Comparison of ENCODE assay signal across 8 cellular contexts in the genomic region with DNA sequence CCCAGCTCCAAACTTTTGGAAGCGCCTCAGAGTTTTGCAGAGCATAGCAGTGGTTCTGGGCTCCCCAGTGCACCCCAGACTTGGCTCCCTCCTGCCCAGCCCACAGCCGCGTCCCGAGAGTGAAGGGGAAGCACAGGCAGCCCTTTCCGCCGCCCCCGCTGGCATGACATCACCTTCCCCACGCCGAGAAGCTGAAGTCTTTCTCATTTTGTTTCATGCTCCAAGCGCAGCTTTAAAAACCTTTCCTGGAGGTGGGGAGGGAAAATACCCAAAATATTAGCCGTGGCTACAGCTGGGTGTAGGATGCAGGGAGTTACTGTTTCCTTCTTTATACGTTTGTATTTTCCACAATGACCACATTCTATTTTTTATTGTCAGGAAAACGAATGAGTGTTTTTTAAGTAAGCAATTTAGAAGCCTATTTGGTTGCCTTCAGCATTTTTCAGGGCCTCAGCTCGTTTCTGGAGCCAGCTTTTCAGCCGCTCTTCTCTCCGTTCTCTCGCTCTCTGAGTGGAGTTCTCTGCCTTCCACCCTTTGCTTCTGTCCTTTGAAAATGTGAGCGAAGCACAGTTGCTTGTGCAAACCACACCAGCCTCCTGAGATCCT.
DNase-seq lines count a peak whose midpoint lies in the region; ATAC-seq and TF ChIP-seq lines count a peak whose summit lies in the region.
"Had no signal": no experiment of that assay in that cellular context is flagged by ENCODE, and none has a peak within 500 bp of the region (broad histone marks: within the 10 kb centered on the region; RNA-seq: fewer than 3 reads in every experiment).

No MANE protein-coding gene starts in this region.

- peaks cover 40% of the 10 kb centered on the region for H3K27me3 ChIP-seq in OCI-LY3 (ENCODE audit: low read depth, low read length)
- no peaks in the 10 kb centered on the region for H3K27me3 ChIP-seq in A673 (replicated peaks; ENCODE audit: insufficient read depth, low read depth, low read length, poor library complexity)
- H3K27me3 ChIP-seq: SJSA1 had no signal

- peak overlapping the region; percentile 41 for H3K9ac ChIP-seq in OCI-LY3 (ENCODE audit: low read length)

- intact Hi-C loops in A673 (cut with micrococcal nuclease; ENCODE audit: unreplicated experiment) = loop anchor here (5.0 to 10.0 kb wide), 4 partner anchors 211 to 1093 kb away; partner anchors contain the start of gene RRBP1

- peak overlapping the region; percentile 76 for H2AFZ ChIP-seq in OCI-LY3 (ENCODE audit: low read depth, low read length)

- 73 to 82% methylated on average over 6 of the region's 18 CpGs for WGBS in mesodermal cell (ENCODE audit: insufficient coverage in 2 of 2), 2 experiments

- peaks cover 52% of the 10 kb centered on the region for H3K27me3 Mint-ChIP-seq in central memory CD8-positive, alpha-beta T cell

- no peaks in the 10 kb centered on the region for H3K9me3 Mint-ChIP-seq in central memory CD8-positive, alpha-beta T cell

- no peak for DNase-seq in central memory CD8-positive, alpha-beta T cell (ENCODE audit: low spot score in 2 of 2)
- peak; percentile 84 for DNase-seq in stimulated activated CD8-positive, alpha-beta memory T cell treated with anti-CD3 and anti-CD28 coated beads, Interleukin-4, amount 100 ng/mL, for 48 hours
- no peak for DNase-seq in NCI-H1436 treated with DMSO at 0.1 percent for 48 hours (lab: John Stamatoyannopoulos, UW)
- DNase-seq in A673 (ENCODE audit: low spot score) = no peak

- no TSS peak for BruUV-seq in A673 (replicated peaks; lab: Mats Ljungman, UMichigan)

- no peaks in the 10 kb centered on the region for H3K36me3 Mint-ChIP-seq in central memory CD8-positive, alpha-beta T cell (ENCODE audit: insufficient read depth)

- peak overlapping the region; percentile 94 for H3K4me2 ChIP-seq in OCI-LY3 (ENCODE audit: low read length)

- no peaks in the 10 kb centered on the region for H3K4me1 Mint-ChIP-seq in central memory CD8-positive, alpha-beta T cell

- H3K27ac ChIP-seq in OCI-LY3 (ENCODE audit: low read length) = no peak overlapping the region
- peak overlapping the region; percentile 72 for H3K27ac ChIP-seq in mesodermal cell (ENCODE audit: low read depth, low read length, severe bottlenecking)
- H3K27ac ChIP-seq in A673 (ENCODE audit: low read depth, low read length, poor library complexity, severe bottlenecking) = no peak overlapping the region
- H3K27ac ChIP-seq: SJSA1 had no signal

- no peaks in the 10 kb centered on the region for H3K79me2 ChIP-seq in OCI-LY3 (ENCODE audit: low read length)

- no peak overlapping the region for H3K27ac Mint-ChIP-seq in central memory CD8-positive, alpha-beta T cell (ENCODE audit: low read depth)

- peak; percentile 64 for ATAC-seq in GM21515 (IDR thresholded peaks at IDR 0.05; ENCODE audit: unreplicated experiment)
- no peak for ATAC-seq in central memory CD8-positive, alpha-beta T cell (replicated peaks; ENCODE audit: extremely low read depth, poor library complexity, severe bottlenecking)

- CTCF ChIA-PET in A673 (lab: Charles Lee) = interaction anchor here (0.6 to 1.2 kb wide), 3 partner anchors 35 to 391 kb away, joined by 3 to 6 read pairs (median 4); no protein-coding TSS in a partner anchor

- no peaks in the 10 kb centered on the region for H3K9me3 ChIP-seq in OCI-LY3 (ENCODE audit: insufficient read depth, low read length)
- no peaks in the 10 kb centered on the region for H3K9me3 ChIP-seq in mesodermal cell (ENCODE audit: control insufficient read depth, low read length)
- H3K9me3 ChIP-seq in A673 (ENCODE audit: low read depth, low read length, poor library complexity, severe bottlenecking) = no peaks in the 10 kb centered on the region
- H3K9me3 ChIP-seq: SJSA1 had no signal

- H3K4me3 Mint-ChIP-seq in central memory CD8-positive, alpha-beta T cell = peak overlapping the region; percentile 52

- no peak for TF ChIP-seq CTCF in OCI-LY3 (IDR thresholded peaks at IDR 0.05; ENCODE audit: low read depth, low read length)
- TF ChIP-seq CTCF in A673 (conservative IDR thresholded peaks at IDR 0.05; ENCODE audit: low read depth, low read length) = no peak

- H3K36me3 ChIP-seq in OCI-LY3 (replicated peaks; ENCODE audit: low read depth, low read length) (no peaks in the 10 kb centered on the region), mesodermal cell (ENCODE audit: control insufficient read depth, insufficient read depth, low read length) (no peaks in the 10 kb centered on the region), A673 (ENCODE audit: insufficient read depth, low read length, poor library complexity, severe bottlenecking) (no peaks in the 10 kb centered on the region)
- H3K36me3 ChIP-seq: SJSA1 had no signal

- H3K4me3 ChIP-seq in OCI-LY3 (ENCODE audit: low read length) (peak overlapping the region; percentile 74), mesodermal cell (ENCODE audit: extremely low read depth, insufficient read depth, low read length, poor library complexity, severe bottlenecking) (no peak overlapping the region), A673 (ENCODE audit: low read depth, low read length, poor library complexity, severe bottlenecking) (no peak overlapping the region)
- H3K4me3 ChIP-seq: SJSA1 had no signal

- H4K20me1 ChIP-seq in OCI-LY3 (ENCODE audit: insufficient read depth, low read length) = no peaks in the 10 kb centered on the region

- POLR2A ChIA-PET in A673 (lab: Charles Lee; ENCODE audit: low non-redundant PET) = no interaction called here

- H3K4me1 ChIP-seq in OCI-LY3 (ENCODE audit: low read length) = peaks cover 24% of the 10 kb centered on the region
- peaks cover 12% of the 10 kb centered on the region for H3K4me1 ChIP-seq in mesodermal cell (ENCODE audit: control insufficient read depth, insufficient read depth, low read length, poor library complexity, severe bottlenecking)
- peaks cover 7% of the 10 kb centered on the region for H3K4me1 ChIP-seq in A673 (ENCODE audit: insufficient read depth, low read length, poor library complexity, severe bottlenecking)
